32 cellular contexts compared by ENCODE assay signal in genomic region chr2:75545917-75546316, GRCh38. TPM values are rescaled to one million over a fixed set of nuclear protein-coding genes. Genes with fewer than 3 reads are reported as not detected.
"Had no signal": no experiment of that assay in that cellular context is flagged by ENCODE, and none has a peak within 500 bp of the region (broad histone marks: within the 10 kb centered on the region; RNA-seq: fewer than 3 reads in every experiment).

No MANE protein-coding gene starts in this region.

- H3K4me3 ChIP-seq: cardiac muscle cell, K562, Peyer's patch, SJSA1 had no signal

- FAIRE-seq: K562 had no signal

- H3K9me3 Mint-ChIP-seq: activated CD4-positive, alpha-beta memory T cell treated with anti-CD3 and anti-CD28 coated beads for 36 hours; activated naive CD8-positive, alpha-beta T cell treated with anti-CD3 and anti-CD28 coated beads for 36 hours; central memory CD8-positive, alpha-beta T cell; T-helper 1 cell treated with Interleukin-12 subunit alpha and Interleukin-12 subunit beta and Interleukin-4 antibody, amounts not matched to agents 30 μg/mL and 1 μg/mL, for 36 hours; T-helper 2 cell treated with Interferon-gamma antibody and Interleukin-4, amounts not matched to agents 5 μg/mL and 100 μg/mL, for 36 hours had no signal

- H3K36me3 Mint-ChIP-seq: activated CD4-positive, alpha-beta memory T cell treated with anti-CD3 and anti-CD28 coated beads for 36 hours; activated CD8-positive, alpha-beta memory T cell treated with anti-CD3 and anti-CD28 coated beads, Interleukin-2, amount 10 ng/mL, durations not matched to agents 7 days and 5 days; activated naive CD8-positive, alpha-beta T cell treated with anti-CD3 and anti-CD28 coated beads for 36 hours; WTC11 had no signal

- H3K36me3 ChIP-seq: cardiac muscle cell, Peyer's patch had no signal

- DNase-seq: activated CD4-positive, alpha-beta memory T cell treated with anti-CD3 and anti-CD28 coated beads for 36 hours; activated CD4-positive, alpha-beta T cell treated with anti-CD3 and anti-CD28 coated beads for 4 hours; activated CD4-positive, alpha-beta T cell treated with anti-CD3 and anti-CD28 coated beads, Interleukin-2, amount 50 U/mL, for 1 hour; activated CD4-positive, CD25-positive, alpha-beta regulatory T cell treated with anti-CD3 and anti-CD28 coated beads, Interleukin-2, amount 50 U/mL, for 72 hours; activated CD8-positive, alpha-beta memory T cell treated with anti-CD3 and anti-CD28 coated beads for 24 hours; activated CD8-positive, alpha-beta memory T cell treated with anti-CD3 and anti-CD28 coated beads, Interleukin-2, amount 10 ng/mL, durations not matched to agents 7 days and 5 days; activated CD8-positive, alpha-beta memory T cell treated with anti-CD3 and anti-CD28 coated beads, Interleukin-2, amount 50 U/mL, for 48 hours; activated effector memory CD4-positive, alpha-beta T cell treated with Interleukin-2 at 50 U/mL for 16 hours; activated naive CD4-positive, alpha-beta T cell treated with anti-CD3 and anti-CD28 coated beads, Interleukin-2, amount 50 U/mL, for 16 hours; activated naive CD8-positive, alpha-beta T cell treated with anti-CD3 and anti-CD28 coated beads for 36 hours; activated T-cell treated with anti-CD3 and anti-CD28 coated beads, Interleukin-2, amount 50 U/mL, for 48 hours; amniotic stem cell; aorta; NCI-H1092 treated with DMSO at 0.1 percent for 48 hours; NCI-H1417; NCI-H1694; NCI-H1930; NCI-H345; NCI-H524 treated with DMSO at 0.1 percent for 48 hours; PC-3; Peyer's patch; RPMI8226; SHP77 treated with DMSO at 0.1 percent for 48 hours; SK-N-SH had no signal

- H3K4me2 ChIP-seq: SK-N-SH had no signal

- H3K27ac Mint-ChIP-seq: activated CD4-positive, alpha-beta memory T cell treated with anti-CD3 and anti-CD28 coated beads for 36 hours; activated CD8-positive, alpha-beta memory T cell treated with anti-CD3 and anti-CD28 coated beads, Interleukin-2, amount 10 ng/mL, durations not matched to agents 7 days and 5 days; activated naive CD8-positive, alpha-beta T cell treated with anti-CD3 and anti-CD28 coated beads for 36 hours; T-helper 1 cell treated with Interleukin-12 subunit alpha and Interleukin-12 subunit beta and Interleukin-4 antibody, amounts not matched to agents 30 μg/mL and 1 μg/mL, for 36 hours; T-helper 2 cell treated with Interferon-gamma antibody and Interleukin-4, amounts not matched to agents 5 μg/mL and 100 μg/mL, for 36 hours; WTC11 had no signal

- H3K9ac ChIP-seq: SK-N-SH had no signal

- ATAC-seq: activated CD8-positive, alpha-beta memory T cell treated with anti-CD3 and anti-CD28 coated beads, Interleukin-2, amount 10 ng/mL, durations not matched to agents 7 days and 5 days; K562; PC-3; WTC11 had no signal

- H3K27ac ChIP-seq: cardiac muscle cell, Peyer's patch, SJSA1 had no signal

- H3K4me1 ChIP-seq: Peyer's patch had no signal

- H3K4me3 Mint-ChIP-seq: activated CD4-positive, alpha-beta memory T cell treated with anti-CD3 and anti-CD28 coated beads for 36 hours; activated CD8-positive, alpha-beta memory T cell treated with anti-CD3 and anti-CD28 coated beads, Interleukin-2, amount 10 ng/mL, durations not matched to agents 7 days and 5 days; activated naive CD8-positive, alpha-beta T cell treated with anti-CD3 and anti-CD28 coated beads for 36 hours; central memory CD8-positive, alpha-beta T cell; T-helper 1 cell treated with Interleukin-12 subunit alpha and Interleukin-12 subunit beta and Interleukin-4 antibody, amounts not matched to agents 30 μg/mL and 1 μg/mL, for 36 hours; T-helper 2 cell treated with Interferon-gamma antibody and Interleukin-4, amounts not matched to agents 5 μg/mL and 100 μg/mL, for 36 hours; WTC11 had no signal

- H3K4me1 Mint-ChIP-seq: activated CD8-positive, alpha-beta memory T cell treated with anti-CD3 and anti-CD28 coated beads, Interleukin-2, amount 10 ng/mL, durations not matched to agents 7 days and 5 days; activated naive CD8-positive, alpha-beta T cell treated with anti-CD3 and anti-CD28 coated beads for 36 hours; central memory CD8-positive, alpha-beta T cell had no signal

- H3K27me3 ChIP-seq: cardiac muscle cell, Peyer's patch, SJSA1 had no signal

- H3K9me3 ChIP-seq: Peyer's patch, SJSA1, SK-N-SH had no signal

RNA-seq across cellular contexts. Expression of gene EVA1A, which starts 14.8 kb away (rescaled TPM):
- total RNA-seq: activated CD4-positive, alpha-beta memory T cell treated with anti-CD3 and anti-CD28 coated beads for 36 hours; activated CD8-positive, alpha-beta memory T cell treated with anti-CD3 and anti-CD28 coated beads, Interleukin-2, amount 10 ng/mL, durations not matched to agents 7 days and 5 days; K562; NCI-H460 had no signal
- polyA plus RNA-seq: K562 had no signal
